ENCODE assay signal across 8 cellular contexts in genomic region chr17:44556114-44556853, GRCh38. TPM values are rescaled to one million over a fixed set of nuclear protein-coding genes. Genes with fewer than 3 reads are reported as not detected.
DNase-seq lines count a peak whose midpoint lies in the region; ATAC-seq and TF ChIP-seq lines count a peak whose summit lies in the region.

No MANE protein-coding gene starts in this region.

- TF ChIP-seq CTCF in AG04449 (IDR thresholded peaks at IDR 0.05; ENCODE audit: insufficient read depth, low read length, missing control alignments) (no peak), GM12865 (IDR thresholded peaks at IDR 0.05; ENCODE audit: insufficient read depth, low read depth, low read length, missing control alignments) (no peak), cardiac muscle cell (IDR thresholded peaks at IDR 0.05; ENCODE audit: low read depth, low read length) (no peak), osteocyte (IDR thresholded peaks at IDR 0.05) (no peak)

- peak overlapping the region; percentile 94 for H3K27ac ChIP-seq in cardiac muscle cell

- no peaks in the 10 kb centered on the region for H3K36me3 ChIP-seq in cardiac muscle cell

- H3K9me3 Mint-ChIP-seq in activated naive CD8-positive, alpha-beta T cell treated with anti-CD3 and anti-CD28 coated beads for 36 hours = peaks cover 4% of the 10 kb centered on the region
- H3K9me3 Mint-ChIP-seq in osteocyte (ENCODE audit: unreplicated experiment) = no peaks in the 10 kb centered on the region

- H3K27me3 ChIP-seq in cardiac muscle cell = no peaks in the 10 kb centered on the region

- peaks cover 3% of the 10 kb centered on the region for H3K36me3 Mint-ChIP-seq in activated naive CD8-positive, alpha-beta T cell treated with anti-CD3 and anti-CD28 coated beads for 36 hours
- H3K36me3 Mint-ChIP-seq in osteocyte (ENCODE audit: unreplicated experiment) = peaks cover 28% of the 10 kb centered on the region

- peak overlapping the region; percentile 65 for H3K4me3 ChIP-seq in AG04449 (ENCODE audit: low read depth, low read length)
- H3K4me3 ChIP-seq in GM12865 (ENCODE audit: low read depth, low read length) = peak overlapping the region; percentile 72
- H3K4me3 ChIP-seq in cardiac muscle cell = peak overlapping the region; percentile 49

- DNase-seq in AG04449 (ENCODE audit: low read depth, low spot score) (no peak), GM12865 (ENCODE audit: low read depth) (peak; percentile 59), NCI-H2227 treated with DMSO at 0.1 percent for 48 hours (lab: John Stamatoyannopoulos, UW) (peak; percentile 58), cardiac muscle cell (ENCODE audit: low read depth in 1 of 2, low spot score in 1 of 2) (peak; percentile 67 to 71), osteocyte (ENCODE audit: extremely low spot score, unreplicated experiment) (no peak)
- no peak for DNase-seq in activated naive CD8-positive, alpha-beta T cell treated with anti-CD3 and anti-CD28 coated beads for 36 hours

- peaks cover 62% of the 10 kb centered on the region for H3K27me3 Mint-ChIP-seq in activated naive CD8-positive, alpha-beta T cell treated with anti-CD3 and anti-CD28 coated beads for 36 hours
- no peaks in the 10 kb centered on the region for H3K27me3 Mint-ChIP-seq in osteocyte (ENCODE audit: unreplicated experiment)

- no peak for ATAC-seq in HG02588 (IDR thresholded peaks at IDR 0.05; ENCODE audit: unreplicated experiment)
- ATAC-seq in GM19023 (IDR thresholded peaks at IDR 0.05; ENCODE audit: unreplicated experiment) = no peak

- no peak overlapping the region for H3K27ac Mint-ChIP-seq in activated naive CD8-positive, alpha-beta T cell treated with anti-CD3 and anti-CD28 coated beads for 36 hours
- H3K27ac Mint-ChIP-seq in osteocyte (ENCODE audit: unreplicated experiment) = peak overlapping the region; percentile 99

- POLR2A ChIA-PET in AG04449 (lab: Yijun Ruan, JAX) = interaction anchor here (0.6 to 2.4 kb wide), 12 partner anchors 9 to 195 kb away, joined by 3 to 42 read pairs (median 6); no protein-coding TSS in a partner anchor

- H3K4me3 Mint-ChIP-seq in activated naive CD8-positive, alpha-beta T cell treated with anti-CD3 and anti-CD28 coated beads for 36 hours = peak overlapping the region; percentile 82
- peak overlapping the region; percentile 98 for H3K4me3 Mint-ChIP-seq in osteocyte (ENCODE audit: unreplicated experiment)

- H3K4me1 Mint-ChIP-seq in activated naive CD8-positive, alpha-beta T cell treated with anti-CD3 and anti-CD28 coated beads for 36 hours = peaks cover 14% of the 10 kb centered on the region
- peaks cover 43% of the 10 kb centered on the region for H3K4me1 Mint-ChIP-seq in osteocyte (ENCODE audit: unreplicated experiment)

- peaks cover 17% of the 10 kb centered on the region for H3K4me1 ChIP-seq in cardiac muscle cell (ENCODE audit: low read depth)

- CTCF ChIA-PET in AG04449 (lab: Yijun Ruan, JAX) = interaction anchor here (1.1 to 6.3 kb wide), 7 partner anchors 9 to 83 kb away, joined by 3 to 53 read pairs (median 4); no protein-coding TSS in a partner anchor

- no peaks in the 10 kb centered on the region for H3K9me3 ChIP-seq in cardiac muscle cell (ENCODE audit: low read depth)

RNA-seq across cellular contexts. Expression of gene FZD2, which starts 1.0 kb away (rescaled TPM):
- not detected for total RNA-seq in activated naive CD8-positive, alpha-beta T cell treated with anti-CD3 and anti-CD28 coated beads for 36 hours
- 47.1 and 47.4 TPM in 2 replicates for total RNA-seq in cardiac muscle cell
- 51.5 and 63.4 TPM in 2 replicates for polyA plus RNA-seq in cardiac muscle cell
- total RNA-seq in osteocyte = 203 and 207 TPM in 2 replicates

RNA-seq across cellular contexts. Expression of gene GPATCH8, which starts 53.1 kb away (rescaled TPM):
- 10 to 100 TPM; 34.9 to 36.2 TPM for total RNA-seq in activated naive CD8-positive, alpha-beta T cell treated with anti-CD3 and anti-CD28 coated beads for 36 hours
- total RNA-seq in cardiac muscle cell = 22.7 and 34.7 TPM in 2 replicates
- polyA plus RNA-seq in cardiac muscle cell = 38.7 and 47.6 TPM in 2 replicates
- 52.6 and 57.1 TPM in 2 replicates for total RNA-seq in osteocyte

Comparison
In these comparisons a context has a peak if more than half of its experiments do, and no peak if none do; other contexts are left out.
1. DNase-seq: peak in GM12865 (single experiment), NCI-H2227 treated with DMSO at 0.1 percent for 48 hours (single experiment) and cardiac muscle cell (2 of 2); none in AG04449 (single experiment), activated naive CD8-positive, alpha-beta T cell treated with anti-CD3 and anti-CD28 coated beads for 36 hours (single experiment) and osteocyte (single experiment).
2. RNA of gene FZD2, which starts 1.0 kb away (total RNA-seq): 203 to 207 TPM in osteocyte and 47.1 to 47.4 TPM in cardiac muscle cell; not detected in activated naive CD8-positive, alpha-beta T cell treated with anti-CD3 and anti-CD28 coated beads for 36 hours; every median in the first group is over 10 times any median in the second.
3. Peak in every context shown above with its lines, with median percentiles within 50 percentile points of each other: H3K4me3 ChIP-seq.